ENCODE assay signal across 10 cellular contexts in genomic region chr6:132816665-132817064, GRCh38. TPM values are rescaled to one million over a fixed set of nuclear protein-coding genes. Genes with fewer than 3 reads are reported as not detected.
DNase-seq lines count a peak whose midpoint lies in the region; ATAC-seq, FAIRE-seq and TF ChIP-seq lines count a peak whose summit lies in the region.
"Had no signal": no experiment of that assay in that cellular context is flagged by ENCODE, and none has a peak within 500 bp of the region (broad histone marks: within the 10 kb centered on the region; RNA-seq: fewer than 3 reads in every experiment).

No MANE protein-coding gene starts in this region.

- H4K8ac ChIP-seq in H1 (ENCODE audit: extremely low read depth, insufficient read depth, low read length), result no peak overlapping the region

- H3K79me2 ChIP-seq in OCI-LY3 (ENCODE audit: low read length) (peaks cover 25% of the 10 kb centered on the region), H1 (ENCODE audit: control insufficient read depth in 1 of 2, insufficient read depth in 2 of 2, low read length in 2 of 2) (peaks cover 9 to 29% of the 10 kb centered on the region in 2 experiments)

- ATAC-seq in psoas muscle (no peak), HG03432 (IDR thresholded peaks at IDR 0.05; ENCODE audit: unreplicated experiment) (no peak)
- ATAC-seq: left lobe of liver had no signal

- H3K23ac ChIP-seq in H1 (ENCODE audit: insufficient read length), result no peak overlapping the region

- peak overlapping the region; percentile 36 for H3K27ac Mint-ChIP-seq in T-helper 1 cell treated with Interleukin-12 subunit alpha and Interleukin-12 subunit beta and Interleukin-4 antibody, amounts not matched to agents 30 μg/mL and 1 μg/mL, for 36 hours

- H3K27ac ChIP-seq in OCI-LY3 (ENCODE audit: low read length) (no peak overlapping the region), H1 (ENCODE audit: low read depth, low read length) (no peak overlapping the region), psoas muscle (peak overlapping the region; percentile 88)

- H3K4me1 ChIP-seq in OCI-LY3 (ENCODE audit: low read length) (peaks cover 22% of the 10 kb centered on the region), H1 (replicated peaks in 1 of 4; ENCODE audit: control insufficient read depth in 3 of 4, insufficient read depth in 4 of 4, low read length in 3 of 4) (peaks cover 0 to 8% (median 6%) of the 10 kb centered on the region in 4 experiments; a peak in 6 of 7 replicates), psoas muscle (peaks cover 46% of the 10 kb centered on the region)

- H2BK15ac ChIP-seq in H1 (ENCODE audit: low read length), result no peak overlapping the region

- no peaks in the 10 kb centered on the region for H3K27me3 Mint-ChIP-seq in T-helper 1 cell treated with Interleukin-12 subunit alpha and Interleukin-12 subunit beta and Interleukin-4 antibody, amounts not matched to agents 30 μg/mL and 1 μg/mL, for 36 hours (ENCODE audit: low read depth)

- H3K27me3 ChIP-seq in OCI-LY3 (ENCODE audit: low read depth, low read length), result no peaks in the 10 kb centered on the region; the same call in 1 of the 2 replicates
- H3K27me3 ChIP-seq in H1 (replicated peaks in 1 of 4; ENCODE audit: control insufficient read depth in 3 of 4, extremely low read depth in 1 of 4, insufficient read depth in 3 of 4, low read length in 3 of 4), result no peaks in the 10 kb centered on the region
- no peaks in the 10 kb centered on the region for H3K27me3 ChIP-seq in psoas muscle (ENCODE audit: insufficient read depth in 3 of 3, low read length in 2 of 3)

- no peak for TF ChIP-seq EP300 in H1 (IDR thresholded peaks at IDR 0.05; ENCODE audit: borderline replicate concordance in 1 of 2, low read depth in 2 of 2, low read length in 2 of 2)

- peaks cover 51% of the 10 kb centered on the region for H3K4me1 Mint-ChIP-seq in T-helper 1 cell treated with Interleukin-12 subunit alpha and Interleukin-12 subunit beta and Interleukin-4 antibody, amounts not matched to agents 30 μg/mL and 1 μg/mL, for 36 hours (ENCODE audit: low read depth)

- H3K4me3 ChIP-seq in OCI-LY3 (ENCODE audit: low read length) (peak overlapping the region; percentile 99; the same call in 1 of the 2 replicates), H1 (ENCODE audit: extremely low read depth in 1 of 4, insufficient read depth in 2 of 4, low read depth in 3 of 4, low read length in 4 of 4) (peak overlapping the region in 3 of 4 experiments; percentile 18 to 98 (median 94); a peak in 4 of 8 replicates), psoas muscle (peak overlapping the region; percentile 95)

- TF ChIP-seq RAD21 in H1 (IDR thresholded peaks at IDR 0.05 in 1 of 2, conservative IDR thresholded peaks at IDR 0.05 in 1 of 2; ENCODE audit: low read depth in 2 of 2, low read length in 2 of 2), result no peak

- H3K56ac ChIP-seq in H1 (replicated peaks; ENCODE audit: insufficient read length, low read depth, low read length), result no peak overlapping the region

- FAIRE-seq in H1 (lab: Jason Lieb, UNC), result no peak

- no peaks in the 10 kb centered on the region for H3K79me1 ChIP-seq in H1 (ENCODE audit: low read depth, low read length)

- H3K23me2 ChIP-seq in H1 (ENCODE audit: low read depth, low read length), result peaks cover 9% of the 10 kb centered on the region

- CTCF ChIA-PET in H1 (lab: Charles Lee; ENCODE audit: partially characterized antibody), result interaction anchor here (0.7 kb wide), 1 partner anchor 303 kb away, joined by 3 read pairs; no protein-coding TSS in a partner anchor

- TF ChIP-seq POLR2A in H1 (IDR thresholded peaks at IDR 0.05; ENCODE audit: control extremely low read depth in 1 of 2, low read depth in 2 of 2, low read length in 2 of 2), result no peak; a peak in 1 of 3 replicates

- no peak overlapping the region for H4K91ac ChIP-seq in H1 (replicated peaks; ENCODE audit: insufficient read length, low read length)

- H2AFZ ChIP-seq in OCI-LY3 (ENCODE audit: low read depth, low read length), result no peak overlapping the region
- H2AFZ ChIP-seq in H1 (ENCODE audit: low read length), result no peak overlapping the region

- no peak overlapping the region for H2BK20ac ChIP-seq in H1 (ENCODE audit: low read length)

- peaks cover 54% of the 10 kb centered on the region for H3K36me3 Mint-ChIP-seq in T-helper 1 cell treated with Interleukin-12 subunit alpha and Interleukin-12 subunit beta and Interleukin-4 antibody, amounts not matched to agents 30 μg/mL and 1 μg/mL, for 36 hours (ENCODE audit: low read depth)

- H4K20me1 ChIP-seq in OCI-LY3 (ENCODE audit: insufficient read depth, low read length) (peaks cover 50% of the 10 kb centered on the region), H1 (replicated peaks in 1 of 2; ENCODE audit: control insufficient read depth in 1 of 2, insufficient read depth in 2 of 2, low read length in 2 of 2) (peaks cover 20 to 22% of the 10 kb centered on the region in 2 experiments)

- intact Hi-C loops in psoas muscle (cut with DNase I), result no loop called here

- H2BK120ac ChIP-seq in H1 (replicated peaks; ENCODE audit: low read depth, low read length), result no peak overlapping the region

- H4K5ac ChIP-seq in H1 (ENCODE audit: insufficient read length, low read depth, low read length), result no peak overlapping the region

- no peak overlapping the region for H2BK5ac ChIP-seq in H1 (ENCODE audit: low read depth, low read length)

- H3K9me3 ChIP-seq in OCI-LY3 (ENCODE audit: insufficient read depth, low read length), result no peaks in the 10 kb centered on the region
- H3K9me3 ChIP-seq in H1 (ENCODE audit: insufficient read depth in 2 of 2, low read depth in 1 of 2, low read length in 1 of 2), result no peaks in the 10 kb centered on the region
- no peaks in the 10 kb centered on the region for H3K9me3 ChIP-seq in psoas muscle

- H3K9ac ChIP-seq in OCI-LY3 (ENCODE audit: low read length), result no peak overlapping the region
- peak overlapping the region in 1 of 4 experiments; percentile 96; a peak in 1 of 7 replicates for H3K9ac ChIP-seq in H1 (replicated peaks in 1 of 4; ENCODE audit: extremely low read depth in 1 of 4, low read depth in 3 of 4, low read length in 3 of 4)

- H3K18ac ChIP-seq in H1 (ENCODE audit: extremely low read depth, low read length), result no peak overlapping the region

- H3K4ac ChIP-seq in H1 (replicated peaks; ENCODE audit: insufficient read length, low read depth, low read length), result no peak overlapping the region

- WGBS in H1 (ENCODE audit: extremely low coverage in 1 of 2, insufficient coverage in 1 of 2, insufficient read length in 1 of 2, insufficient replicate concordance in 2 of 2, low coverage in 1 of 2, low lambda C conversion rate in 2 of 2, missing lambda C conversion rate in 1 of 2), 2 experiments, result 83% methylated on average over 4 of the region's 4 CpGs; no CpG with 5 or more reads in 1 of the 2 experiments
- 71 to 81% (median 74%) methylated on average over 4 of the region's 4 CpGs for WGBS in psoas muscle, 3 donors

- H3K4me2 ChIP-seq in OCI-LY3 (ENCODE audit: low read length), result peak overlapping the region; percentile 87
- H3K4me2 ChIP-seq in H1 (ENCODE audit: insufficient read depth in 1 of 2, low read depth in 2 of 2, low read length in 2 of 2), result peak overlapping the region; percentile 78 to 94

- TF ChIP-seq CTCF in OCI-LY3 (IDR thresholded peaks at IDR 0.05; ENCODE audit: low read depth, low read length) (peak; percentile 13; the same call in 1 of the 2 replicates), H1 (IDR thresholded peaks at IDR 0.05; ENCODE audit: control extremely low read depth in 1 of 3, insufficient read depth in 1 of 3, low read depth in 1 of 3, low read length in 3 of 3) (no peak), psoas muscle (IDR thresholded peaks at IDR 0.05) (no peak)

- no peaks in the 10 kb centered on the region for H3K9me3 Mint-ChIP-seq in T-helper 1 cell treated with Interleukin-12 subunit alpha and Interleukin-12 subunit beta and Interleukin-4 antibody, amounts not matched to agents 30 μg/mL and 1 μg/mL, for 36 hours

- H3K14ac ChIP-seq in H1 (ENCODE audit: insufficient read length), result no peak overlapping the region

- no peak overlapping the region for H2BK12ac ChIP-seq in H1 (ENCODE audit: low read depth, low read length)

- no peak overlapping the region for H2AK5ac ChIP-seq in H1 (ENCODE audit: low read depth, low read length)

- H3K36me3 ChIP-seq in OCI-LY3 (replicated peaks; ENCODE audit: low read depth, low read length) (peaks cover 49% of the 10 kb centered on the region), H1 (ENCODE audit: control insufficient read depth in 2 of 4, insufficient read depth in 4 of 4, low read length in 3 of 4) (peaks cover 31 to 49% (median 42%) of the 10 kb centered on the region in 4 experiments), psoas muscle (ENCODE audit: insufficient read depth in 1 of 2, low read depth in 1 of 2) (peaks cover 17 to 53% of the 10 kb centered on the region in 2 donors)

- peak overlapping the region; percentile 97 for H3K4me3 Mint-ChIP-seq in T-helper 1 cell treated with Interleukin-12 subunit alpha and Interleukin-12 subunit beta and Interleukin-4 antibody, amounts not matched to agents 30 μg/mL and 1 μg/mL, for 36 hours

- no peak for DNase-seq in T-helper 1 cell
- no peak for DNase-seq in H1 (ENCODE audit: low read depth in 1 of 2, low spot score in 2 of 2)
- no peak for DNase-seq in psoas muscle
- DNase-seq in Ammon's horn (ENCODE audit: low spot score), result no peak
- no peak for DNase-seq in DMS79 (lab: John Stamatoyannopoulos, UW)
- DNase-seq: stimulated activated CD4-positive, alpha-beta T cell treated with anti-CD3 and anti-CD28 coated beads, Interleukin-4, amount 100 ng/mL, for 4 hours had no signal

- POLR2A ChIA-PET in H1 (lab: Charles Lee; ENCODE audit: partially characterized antibody), result interaction anchor here (0.7 to 7.4 kb wide), 7 partner anchors 11 to 536 kb away, joined by 4 to 122 read pairs (median 24); partner anchors contain the start of gene SLC18B1

RNA-seq across cellular contexts. Expression of gene RPS12, which starts 2.3 kb away (rescaled TPM):
- total RNA-seq in H1 (2021; fragmentation: NEBNext Ultra II Directional; extraction: Animal tissue kit (Norgen Biotek cat#: 25700)), result 1,733 and 1,771 TPM in 2 replicates
- polyA plus RNA-seq in H1 (2011; rRNA removed) (7,878 and 9,013 TPM in 2 replicates), psoas muscle (1,000 to 10,000 TPM; 1,487 to 2,233 (median 1,787) TPM)
- 8,410 TPM for polyA plus RNA-seq in H1 (2011; cell fraction: cytosol; rRNA removed)
- polyA plus RNA-seq in H1 (2011; cell fraction: nucleus; rRNA removed), result 2,768 TPM
- polyA plus RNA-seq in H1 (2012, experiment 1 of 2), result 3,427 to 4,994 TPM (median 4,597 TPM) in 4 replicates
- 3,691 TPM for polyA plus RNA-seq in H1 (2012, experiment 2 of 2)
- polyA plus RNA-seq in H1 (2013, experiment 1 of 2), result 3,007 TPM
- 3,236 TPM for polyA plus RNA-seq in H1 (2013, experiment 2 of 2)
- polyA minus RNA-seq in H1 (2011; rRNA and poly(A)+ RNA removed), result 2,795 and 3,266 TPM in 2 replicates
- polyA minus RNA-seq in H1 (2011; cell fraction: cytosol; rRNA and poly(A)+ RNA removed), result 1,027 TPM
- polyA minus RNA-seq in H1 (2011; cell fraction: nucleus; rRNA and poly(A)+ RNA removed), result 998 TPM
- total RNA-seq in psoas muscle, result 100 to 1,000 TPM; 426 to 649 (median 594) TPM

RNA-seq across cellular contexts. Expression of gene SLC18B1, which starts 18.2 kb away (rescaled TPM):
- total RNA-seq in H1 (2021; fragmentation: NEBNext Ultra II Directional; extraction: Animal tissue kit (Norgen Biotek cat#: 25700)), result 22.0 and 23.4 TPM in 2 replicates
- polyA plus RNA-seq in H1 (2011; rRNA removed) (10.6 and 17.2 TPM in 2 replicates), psoas muscle (1 to 10 TPM; 1.1 to 2.0 (median 1.3) TPM)
- polyA plus RNA-seq in H1 (2011; cell fraction: cytosol; rRNA removed), result 19.0 TPM
- polyA plus RNA-seq in H1 (2011; cell fraction: nucleus; rRNA removed), result 4.7 TPM
- 13.8 to 21.4 TPM (median 16.7 TPM) in 4 replicates for polyA plus RNA-seq in H1 (2012, experiment 1 of 2)
- 4.8 TPM for polyA plus RNA-seq in H1 (2012, experiment 2 of 2)
- 32.1 TPM for polyA plus RNA-seq in H1 (2013, experiment 1 of 2)
- polyA plus RNA-seq in H1 (2013, experiment 2 of 2), result 35.8 TPM
- polyA minus RNA-seq in H1 (2011; rRNA and poly(A)+ RNA removed), result 17.0 and 20.5 TPM in 2 replicates
- 4.8 TPM for polyA minus RNA-seq in H1 (2011; cell fraction: cytosol; rRNA and poly(A)+ RNA removed)
- polyA minus RNA-seq in H1 (2011; cell fraction: nucleus; rRNA and poly(A)+ RNA removed), result 6.9 TPM
- 1 to 10 TPM in 2 of 4 donors, under 1 TPM in 2; 0.69 to 2.2 (median 1.3) TPM for total RNA-seq in psoas muscle

RNA-seq across cellular contexts. Expression of gene VNN2, which starts 59.0 kb away (rescaled TPM):
- total RNA-seq in H1 (2021; fragmentation: NEBNext Ultra II Directional; extraction: Animal tissue kit (Norgen Biotek cat#: 25700)), result not detected in 2 replicates
- not detected in 2 replicates for polyA plus RNA-seq in H1 (2011; rRNA removed)
- not detected for polyA plus RNA-seq in H1 (2011; cell fraction: cytosol; rRNA removed)
- polyA plus RNA-seq in H1 (2011; cell fraction: nucleus; rRNA removed), result 0.07 TPM
- polyA plus RNA-seq in H1 (2012, experiment 1 of 2), result not detected in 4 replicates
- not detected for polyA plus RNA-seq in H1 (2012, experiment 2 of 2)
- polyA plus RNA-seq in H1 (2013, experiment 1 of 2), result not detected
- not detected for polyA plus RNA-seq in H1 (2013, experiment 2 of 2)
- polyA minus RNA-seq in H1 (2011; rRNA and poly(A)+ RNA removed), result not detected in 2 replicates
- polyA minus RNA-seq in H1 (2011; cell fraction: cytosol; rRNA and poly(A)+ RNA removed), result not detected
- not detected for polyA minus RNA-seq in H1 (2011; cell fraction: nucleus; rRNA and poly(A)+ RNA removed)
- 1 to 10 TPM in 2 of 4 donors, under 1 TPM in 2; 0.88 to 1.8 (median 1.0) TPM for total RNA-seq in psoas muscle
- under 1 TPM in 2 of 3 donors, not detected in 1; 0.22 to 0.38 TPM for polyA plus RNA-seq in psoas muscle
